11 cellular contexts compared by ENCODE assay signal in the genomic region with DNA sequence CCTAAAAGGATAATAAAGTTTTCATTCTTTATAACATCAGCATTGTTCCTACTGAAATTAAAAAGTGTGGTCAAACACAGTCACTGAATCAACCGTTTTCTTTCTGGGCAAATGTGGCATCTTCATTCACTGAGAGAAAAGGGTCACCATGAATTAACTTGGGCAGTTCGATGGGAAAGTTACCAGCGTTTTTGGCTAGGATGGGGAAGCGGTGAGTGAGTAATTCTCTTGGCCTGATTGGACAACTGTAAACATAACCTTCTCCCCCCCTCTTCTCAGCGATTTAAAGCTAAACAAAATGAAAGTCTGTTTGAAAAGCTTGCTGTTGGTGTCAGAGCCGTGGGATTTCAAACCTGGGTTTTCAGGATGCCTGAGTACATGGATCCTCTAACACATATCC.
DNase-seq lines count a peak whose midpoint lies in the region; ATAC-seq and TF ChIP-seq lines count a peak whose summit lies in the region.
"Had no signal": no experiment of that assay in that cellular context is flagged by ENCODE, and none has a peak within 500 bp of the region (broad histone marks: within the 10 kb centered on the region; RNA-seq: fewer than 3 reads in every experiment).

No MANE protein-coding gene starts in this region.

- H3K4me3 ChIP-seq in ascending aorta (peak overlapping the region; percentile 24 to 57), tibial nerve (peak overlapping the region in 1 of 4 donors; percentile 8)
- H3K4me3 ChIP-seq: A549, GM23338 had no signal

- H3K36me3 ChIP-seq in ascending aorta (peaks cover 10 to 18% of the 10 kb centered on the region in 2 donors), tibial nerve (peaks cover 0 to 37% (median 0%) of the 10 kb centered on the region in 3 donors)

- peak; percentile 37 for ATAC-seq in activated CD8-positive, alpha-beta memory T cell treated with anti-CD3 and anti-CD28 coated beads, Interleukin-2, amount 10 ng/mL, durations not matched to agents 7 days and 5 days
- ATAC-seq in HG02571 (IDR thresholded peaks at IDR 0.05; ENCODE audit: unreplicated experiment) (no peak), HG03571 (IDR thresholded peaks at IDR 0.05; ENCODE audit: unreplicated experiment) (no peak)
- ATAC-seq: A549, GM23338 had no signal

- H3K4me3 Mint-ChIP-seq in activated CD8-positive, alpha-beta memory T cell treated with anti-CD3 and anti-CD28 coated beads, Interleukin-2, amount 10 ng/mL, durations not matched to agents 7 days and 5 days = peak overlapping the region; percentile 37
- H3K4me3 Mint-ChIP-seq: GM23338 had no signal

- WGBS in tibial nerve, 2 donors = 29 to 43% methylated on average over 6 of the region's 6 CpGs

- H3K36me3 Mint-ChIP-seq in activated CD8-positive, alpha-beta memory T cell treated with anti-CD3 and anti-CD28 coated beads, Interleukin-2, amount 10 ng/mL, durations not matched to agents 7 days and 5 days = no peaks in the 10 kb centered on the region

- no peaks in the 10 kb centered on the region for H3K27me3 ChIP-seq in ascending aorta
- H3K27me3 ChIP-seq in layer of hippocampus (ENCODE audit: control insufficient read depth, insufficient read depth, low read length) = no peaks in the 10 kb centered on the region
- no peaks in the 10 kb centered on the region for H3K27me3 ChIP-seq in tibial nerve

- TF ChIP-seq CTCF in ascending aorta (IDR thresholded peaks at IDR 0.05) = no peak
- no peak for TF ChIP-seq CTCF in tibial nerve (IDR thresholded peaks at IDR 0.05)

- peak in 1 of 2 donors; percentile 12 for TF ChIP-seq EP300 in tibial nerve (IDR thresholded peaks at IDR 0.05)

- CTCF ChIA-PET in activated CD8-positive, alpha-beta memory T cell treated with anti-CD3 and anti-CD28 coated beads, Interleukin-2, amount 10 ng/mL, durations not matched to agents 7 days and 5 days (lab: Charles Lee) = no interaction called here

- H3K27ac Mint-ChIP-seq in activated CD8-positive, alpha-beta memory T cell treated with anti-CD3 and anti-CD28 coated beads, Interleukin-2, amount 10 ng/mL, durations not matched to agents 7 days and 5 days = peak overlapping the region; percentile 74
- H3K27ac Mint-ChIP-seq: GM23338 had no signal

- no peaks in the 10 kb centered on the region for H3K27me3 Mint-ChIP-seq in activated CD8-positive, alpha-beta memory T cell treated with anti-CD3 and anti-CD28 coated beads, Interleukin-2, amount 10 ng/mL, durations not matched to agents 7 days and 5 days

- intact Hi-C loops in ascending aorta (cut with DNase I) = loop anchor here (2.0 kb wide), 1 partner anchor 16 kb away; no protein-coding TSS in a partner anchor

- H3K4me1 ChIP-seq in ascending aorta (peaks cover 0 to 40% of the 10 kb centered on the region in 2 donors), tibial nerve (peaks cover 0 to 76% (median 25%) of the 10 kb centered on the region in 4 donors)
- H3K4me1 ChIP-seq: A549 had no signal

- peaks cover 27% of the 10 kb centered on the region for H3K4me1 Mint-ChIP-seq in activated CD8-positive, alpha-beta memory T cell treated with anti-CD3 and anti-CD28 coated beads, Interleukin-2, amount 10 ng/mL, durations not matched to agents 7 days and 5 days

- no peaks in the 10 kb centered on the region for H3K9me3 Mint-ChIP-seq in activated CD8-positive, alpha-beta memory T cell treated with anti-CD3 and anti-CD28 coated beads, Interleukin-2, amount 10 ng/mL, durations not matched to agents 7 days and 5 days (ENCODE audit: low read depth)

- no peak for TF ChIP-seq POLR2A in tibial nerve (IDR thresholded peaks at IDR 0.05)

- H3K27ac ChIP-seq in ascending aorta (peak overlapping the region; percentile 82 to 85), layer of hippocampus (ENCODE audit: low read depth, low read length) (peak overlapping the region; percentile 19), tibial nerve (peak overlapping the region; percentile 53 to 86 (median 68))
- H3K27ac ChIP-seq: A549 had no signal

- H3K9me3 ChIP-seq in ascending aorta = no peaks in the 10 kb centered on the region
- no peaks in the 10 kb centered on the region for H3K9me3 ChIP-seq in tibial nerve
- H3K9me3 ChIP-seq: A549 had no signal

- DNase-seq in activated CD8-positive, alpha-beta memory T cell treated with anti-CD3 and anti-CD28 coated beads, Interleukin-2, amount 10 ng/mL, durations not matched to agents 7 days and 5 days = no peak
- no peak for DNase-seq in activated CD8-positive, alpha-beta memory T cell treated with anti-CD3 and anti-CD28 coated beads for 24 hours
- DNase-seq in ascending aorta (ENCODE audit: low spot score in 2 of 2) (peak in 1 of 2 donors; percentile 68), tibial nerve (ENCODE audit: low spot score in 2 of 2) (no peak)
- no peak for DNase-seq in stimulated activated naive CD4-positive, alpha-beta T cell (lab: John Stamatoyannopoulos, UW)
- DNase-seq: NCI-H226 had no signal

Comparison
In these comparisons a context has a peak if more than half of its experiments do, and no peak if none do; other contexts are left out.
1. H3K27ac ChIP-seq: peak in every context shown above with its lines; median percentile 84 in ascending aorta; 68 in tibial nerve; 19 in layer of hippocampus.